ENCODE assay signal across 10 cellular contexts in the genomic region with DNA sequence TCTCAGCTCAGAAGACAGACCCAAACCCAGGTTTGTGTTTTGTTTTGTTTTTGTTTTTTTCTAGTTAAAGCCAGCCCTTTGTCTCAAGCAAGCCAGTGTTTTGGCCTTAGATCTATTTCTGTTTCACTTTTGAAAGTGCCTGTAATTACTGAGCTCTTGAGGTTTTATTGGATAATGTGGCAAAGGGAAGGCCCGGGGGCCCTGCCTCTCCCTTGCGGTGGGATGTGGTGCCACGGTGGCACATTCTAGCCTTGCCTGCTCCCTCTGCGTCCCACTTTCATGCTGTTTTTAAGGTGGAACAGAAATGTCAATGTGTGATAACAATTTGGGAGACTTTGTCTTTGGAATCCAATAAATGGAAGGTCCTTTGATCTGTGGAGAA. TPM values are rescaled to one million over a fixed set of nuclear protein-coding genes. Genes with fewer than 3 reads are reported as not detected.
DNase-seq lines count a peak whose midpoint lies in the region; ATAC-seq lines count a peak whose summit lies in the region.
"Had no signal": no experiment of that assay in that cellular context is flagged by ENCODE, and none has a peak within 500 bp of the region (broad histone marks: within the 10 kb centered on the region; RNA-seq: fewer than 3 reads in every experiment).

No MANE protein-coding gene starts in this region.

- H3K4me3 Mint-ChIP-seq in activated naive CD4-positive, alpha-beta T cell treated with anti-CD3 and anti-CD28 coated beads, Interleukin-2, amount 10 ng/mL, durations not matched to agents 7 days and 5 days = peak overlapping the region; percentile 98

- peak overlapping the region; percentile 87 for H3K4me3 ChIP-seq in MG63

- peaks cover 60% of the 10 kb centered on the region for H3K4me1 Mint-ChIP-seq in activated naive CD4-positive, alpha-beta T cell treated with anti-CD3 and anti-CD28 coated beads, Interleukin-2, amount 10 ng/mL, durations not matched to agents 7 days and 5 days

- DNase-seq in AG20443 (ENCODE audit: low spot score) (peak; percentile 34), MG63 (no peak), medulla oblongata (ENCODE audit: extremely low spot score) (peak; percentile 22), GM19238 (ENCODE audit: insufficient read length, low spot score) (no peak), DMS153 (lab: John Stamatoyannopoulos, UW) (no peak), cerebellar cortex (ENCODE audit: low spot score) (no peak)
- peak; percentile 82 for DNase-seq in activated naive CD4-positive, alpha-beta T cell treated with anti-CD3 and anti-CD28 coated beads, Interleukin-2, amount 10 ng/mL, durations not matched to agents 7 days and 5 days

- H3K36me3 ChIP-seq in MG63 = peaks cover 23% of the 10 kb centered on the region

- peaks cover 22% of the 10 kb centered on the region for H3K36me3 Mint-ChIP-seq in activated naive CD4-positive, alpha-beta T cell treated with anti-CD3 and anti-CD28 coated beads, Interleukin-2, amount 10 ng/mL, durations not matched to agents 7 days and 5 days

- no peaks in the 10 kb centered on the region for H3K27me3 Mint-ChIP-seq in activated naive CD4-positive, alpha-beta T cell treated with anti-CD3 and anti-CD28 coated beads, Interleukin-2, amount 10 ng/mL, durations not matched to agents 7 days and 5 days

- no peaks in the 10 kb centered on the region for H3K9me3 ChIP-seq in MG63

- no peaks in the 10 kb centered on the region for H3K27me3 ChIP-seq in MG63

- CTCF ChIA-PET in activated naive CD4-positive, alpha-beta T cell treated with anti-CD3 and anti-CD28 coated beads, Interleukin-2, amount 10 ng/mL, durations not matched to agents 7 days and 5 days (lab: Charles Lee) = interaction anchor here (1.0 to 7.0 kb wide), 12 partner anchors 19 to 354 kb away, joined by 3 to 72 read pairs (median 4); no protein-coding TSS in a partner anchor

- H3K27ac Mint-ChIP-seq in activated naive CD4-positive, alpha-beta T cell treated with anti-CD3 and anti-CD28 coated beads, Interleukin-2, amount 10 ng/mL, durations not matched to agents 7 days and 5 days = peak overlapping the region; percentile 82

- no peaks in the 10 kb centered on the region for H3K9me3 Mint-ChIP-seq in activated naive CD4-positive, alpha-beta T cell treated with anti-CD3 and anti-CD28 coated beads, Interleukin-2, amount 10 ng/mL, durations not matched to agents 7 days and 5 days

- no peak for ATAC-seq in HG03097 (IDR thresholded peaks at IDR 0.05; ENCODE audit: low FRiP score, unreplicated experiment)
- ATAC-seq: K562, sciatic nerve had no signal

RNA-seq across cellular contexts. Expression of a gene that starts 2.5 kb away (rescaled TPM):
- total RNA-seq in MG63 (2014; rRNA removed; shearing (Covaris generic); ENCODE audit: low replicate concordance) = 101 and 159 TPM in 2 replicates

Comparison
In these comparisons a context has a peak if more than half of its experiments do, and no peak if none do; other contexts are left out.
1. DNase-seq: peak in AG20443 (single experiment), activated naive CD4-positive, alpha-beta T cell treated with anti-CD3 and anti-CD28 coated beads, Interleukin-2, amount 10 ng/mL, durations not matched to agents 7 days and 5 days (single experiment) and medulla oblongata (single experiment); none in MG63 (single experiment), GM19238 (single experiment), DMS153 (single experiment) and cerebellar cortex (single experiment).